In genomic region chr15:78907577-78907976, GRCh38 we compare ENCODE assay signal across 9 cellular contexts. TPM values are rescaled to one million over a fixed set of nuclear protein-coding genes. Genes with fewer than 3 reads are reported as not detected.
DNase-seq lines count a peak whose midpoint lies in the region; TF ChIP-seq lines count a peak whose summit lies in the region.
"Had no signal": no experiment of that assay in that cellular context is flagged by ENCODE, and none has a peak within 500 bp of the region (broad histone marks: within the 10 kb centered on the region; RNA-seq: fewer than 3 reads in every experiment).

No MANE protein-coding gene starts in this region.

- H3K4me3 ChIP-seq in AG04450 (ENCODE audit: low read depth, low read length) = no peak overlapping the region
- H3K4me3 ChIP-seq in GM12875 (ENCODE audit: low read depth, low read length) = no peak overlapping the region
- no peak overlapping the region for H3K4me3 ChIP-seq in hepatocyte
- H3K4me3 ChIP-seq: lung had no signal

- peaks cover 46% of the 10 kb centered on the region for H3K79me2 ChIP-seq in hepatocyte

- H3K4me1 ChIP-seq in hepatocyte (ENCODE audit: insufficient read depth) = no peaks in the 10 kb centered on the region

- POLR2A ChIA-PET in AG04450 (lab: Yijun Ruan, JAX) = interaction anchor here (1.0 kb wide), 1 partner anchor 34 kb away, joined by 3 read pairs; no protein-coding TSS in a partner anchor

- WGBS in hepatocyte (ENCODE audit: low lambda C conversion rate, missing lambda C conversion rate) = 61% methylated on average over 3 of the region's 3 CpGs

- H3K36me3 ChIP-seq in hepatocyte (replicated peaks; ENCODE audit: insufficient read depth, low read depth) = no peaks in the 10 kb centered on the region

- H3K27me3 ChIP-seq in AG04450 (ENCODE audit: control insufficient read depth, insufficient read depth, low read length) = no peaks in the 10 kb centered on the region
- no peaks in the 10 kb centered on the region for H3K27me3 ChIP-seq in hepatocyte

- CTCF ChIA-PET in AG04450 (lab: Charles Lee) = interaction anchor here (0.9 to 4.7 kb wide), 9 partner anchors 9 to 276 kb away, joined by 3 to 33 read pairs (median 3); no protein-coding TSS in a partner anchor

- peaks cover 35% of the 10 kb centered on the region for H4K20me1 ChIP-seq in hepatocyte (ENCODE audit: insufficient read depth, poor library complexity, severe bottlenecking)

- DNase-seq in AG04450 (ENCODE audit: low read depth, low spot score) (no peak), SK-N-DZ (ENCODE audit: low spot score) (peak; percentile 52), hepatocyte (ENCODE audit: low spot score) (no peak), NCI-H2227 (lab: John Stamatoyannopoulos, UW; ENCODE audit: unreplicated experiment) (no peak), H4 (ENCODE audit: low spot score) (no peak), GF-D8 (lab: John Stamatoyannopoulos, UW) (no peak), NCI-H2196 treated with DMSO at 0.1 percent for 48 hours (lab: John Stamatoyannopoulos, UW; ENCODE audit: unreplicated experiment) (no peak)

- no peaks in the 10 kb centered on the region for H3K9me2 ChIP-seq in hepatocyte (replicated peaks; ENCODE audit: insufficient read depth)

- no peak overlapping the region for H3K4me2 ChIP-seq in hepatocyte

- no peaks in the 10 kb centered on the region for H3K9me3 ChIP-seq in AG04450 (ENCODE audit: control insufficient read depth, insufficient read depth, low read length)
- H3K9me3 ChIP-seq in hepatocyte (ENCODE audit: low read depth) = no peaks in the 10 kb centered on the region

- H2AFZ ChIP-seq in hepatocyte = no peak overlapping the region

- H3K27ac ChIP-seq in AG04450 (ENCODE audit: low read depth, low read length) (no peak overlapping the region), hepatocyte (no peak overlapping the region)

- TF ChIP-seq CTCF in AG04450 (IDR thresholded peaks at IDR 0.05; ENCODE audit: low read depth, low read length) (peak; percentile 32), GM12875 (IDR thresholded peaks at IDR 0.05; ENCODE audit: borderline replicate concordance, insufficient read depth, low read depth, low read length) (0 out of 2 replicates have a peak, but pooled peaks have one; percentile 23), hepatocyte (IDR thresholded peaks at IDR 0.05; ENCODE audit: poor library complexity) (peak; percentile 43)

RNA-seq across cellular contexts. Expression of gene MORF4L1, which starts 34.9 kb away (rescaled TPM):
- 355 and 426 TPM in 2 replicates for polyA plus RNA-seq in AG04450 (2011; rRNA removed)
- polyA minus RNA-seq in AG04450 (2011; rRNA and poly(A)+ RNA removed) = 79.9 and 120 TPM in 2 replicates
- 199 and 214 TPM in 2 replicates for polyA plus RNA-seq in SK-N-DZ (2014; cell fraction: cytosol; rRNA removed)
- polyA plus RNA-seq in SK-N-DZ (2014; cell fraction: nucleus; rRNA removed) = 124 and 182 TPM in 2 replicates
- 381 and 436 TPM in 2 replicates for total RNA-seq in hepatocyte
- 340 and 358 TPM in 2 replicates for polyA plus RNA-seq in hepatocyte
- 382 and 419 TPM in 2 replicates for total RNA-seq in H4 (2014; rRNA removed; shearing (Covaris generic))

RNA-seq across cellular contexts. Expression of gene CTSH, which starts 37.3 kb away (rescaled TPM):
- polyA plus RNA-seq in AG04450 (2011; rRNA removed) = 4.8 and 5.6 TPM in 2 replicates
- polyA minus RNA-seq in AG04450 (2011; rRNA and poly(A)+ RNA removed) = 2.0 and 2.9 TPM in 2 replicates
- polyA plus RNA-seq in SK-N-DZ (2014; cell fraction: cytosol; rRNA removed) = 19.3 and 36.2 TPM in 2 replicates
- 19.5 and 40.3 TPM in 2 replicates for polyA plus RNA-seq in SK-N-DZ (2014; cell fraction: nucleus; rRNA removed)
- 610 and 637 TPM in 2 replicates for total RNA-seq in hepatocyte
- polyA plus RNA-seq in hepatocyte = 521 and 544 TPM in 2 replicates
- total RNA-seq in H4 (2014; rRNA removed; shearing (Covaris generic)) = 39.9 and 40.5 TPM in 2 replicates

Comparison
In these comparisons a context has a peak if more than half of its experiments do, and no peak if none do; other contexts are left out.
1. RNA of gene CTSH, which starts 37.3 kb away (total RNA-seq): 610 to 637 TPM in hepatocyte; 39.9 to 40.5 TPM in H4; every median in the first group is over 10 times any median in the second.
2. Peak in every context shown above with its lines, with median percentiles within 50 percentile points of each other: CTCF ChIP-seq.